In the genomic region with DNA sequence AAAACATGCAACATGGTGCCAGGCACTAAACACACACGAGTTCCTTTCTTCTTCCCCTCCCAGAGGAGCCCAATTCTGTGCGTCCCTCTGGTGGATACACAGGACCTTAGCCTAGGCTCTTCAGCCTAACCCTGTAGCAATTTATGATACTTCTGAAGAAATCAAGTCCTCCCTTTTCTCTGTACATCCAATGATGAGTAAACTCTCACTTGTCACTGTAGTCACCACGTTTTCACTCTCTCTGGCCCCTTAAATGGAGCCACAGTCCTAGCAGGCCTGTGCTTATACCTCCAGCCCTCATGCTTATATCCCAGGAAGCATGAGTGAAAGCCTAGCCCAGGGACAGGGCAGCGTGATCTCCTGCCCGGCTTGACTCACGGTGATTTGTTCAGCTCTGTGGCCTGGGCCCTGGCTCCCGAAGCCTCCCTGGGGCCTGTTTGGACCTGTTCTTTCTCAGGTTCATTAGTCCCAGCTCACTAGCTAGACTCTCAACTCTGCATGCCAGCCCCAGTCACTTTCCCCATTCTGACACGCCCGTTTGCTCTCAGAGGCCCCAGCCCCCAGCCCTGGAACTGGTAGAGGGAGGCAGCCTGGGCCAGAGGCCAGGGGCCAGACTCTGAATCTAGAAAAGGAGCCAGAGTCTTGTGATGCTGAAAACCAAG, we compare ENCODE assay signal across 10 cellular contexts. TPM values are rescaled to one million over a fixed set of nuclear protein-coding genes. Genes with fewer than 3 reads are reported as not detected.
DNase-seq lines count a peak whose midpoint lies in the region; ATAC-seq, FAIRE-seq and TF ChIP-seq lines count a peak whose summit lies in the region.
"Had no signal": no experiment of that assay in that cellular context is flagged by ENCODE, and none has a peak within 500 bp of the region (broad histone marks: within the 10 kb centered on the region; RNA-seq: fewer than 3 reads in every experiment).

No MANE protein-coding gene starts in this region.

- TF ChIP-seq CTCF in testis (IDR thresholded peaks at IDR 0.05), result no peak

- FAIRE-seq in small intestine (lab: Jason Lieb, UNC), result no peak

- no peak for ATAC-seq in HG03108 (IDR thresholded peaks at IDR 0.05; ENCODE audit: unreplicated experiment)
- ATAC-seq in HG02981 (IDR thresholded peaks at IDR 0.05; ENCODE audit: unreplicated experiment), result no peak

- H3K27me3 ChIP-seq in layer of hippocampus (ENCODE audit: control insufficient read depth, insufficient read depth, low read length), result no peaks in the 10 kb centered on the region
- H3K27me3 ChIP-seq in testis, result no peaks in the 10 kb centered on the region
- no peaks in the 10 kb centered on the region for H3K27me3 ChIP-seq in small intestine (ENCODE audit: control insufficient read depth in 2 of 2, insufficient read depth in 2 of 2, low read length in 2 of 2)

- H3K27ac ChIP-seq in layer of hippocampus (ENCODE audit: low read depth, low read length), result peak overlapping the region; percentile 93
- peak overlapping the region in 1 of 2 donors; percentile 70 for H3K27ac ChIP-seq in testis
- no peak overlapping the region for H3K27ac ChIP-seq in small intestine (ENCODE audit: low read depth in 1 of 2, low read length in 1 of 2)
- H3K27ac ChIP-seq: 22Rv1 had no signal

- no peaks in the 10 kb centered on the region for H3K9me3 ChIP-seq in testis
- H3K9me3 ChIP-seq in small intestine (ENCODE audit: control insufficient read depth, low read depth), result no peaks in the 10 kb centered on the region

- TF ChIP-seq POLR2A in testis (IDR thresholded peaks at IDR 0.05), result no peak

- DNase-seq in DMS 273 (lab: John Stamatoyannopoulos, UW; ENCODE audit: unreplicated experiment) (peak; percentile 38), DMS 273 treated with DMSO at 0.1 percent for 48 hours (lab: John Stamatoyannopoulos, UW) (no peak), amniotic epithelial cell (ENCODE audit: low read depth) (peak; percentile 41), testis (peak; percentile 25), small intestine (no peak)
- DNase-seq: activated CD8-positive, alpha-beta memory T cell treated with anti-CD3 and anti-CD28 coated beads, Interleukin-2, amount 50 U/mL, for 48 hours had no signal

- no peaks in the 10 kb centered on the region for H3K36me3 ChIP-seq in testis (ENCODE audit: low read depth, missing control alignments)
- no peaks in the 10 kb centered on the region for H3K36me3 ChIP-seq in small intestine (ENCODE audit: control insufficient read depth in 2 of 2, insufficient read depth in 2 of 2, low read length in 2 of 2)

- WGBS in testis, 2 donors, result 66 to 68% methylated on average over 9 of the region's 9 CpGs
- 55 to 70% (median 63%) methylated on average over 9 of the region's 9 CpGs for WGBS in small intestine, 3 donors

- intact Hi-C loops in testis (cut with DNase I; ENCODE audit: low total_unique reads), result no loop called here

- peaks cover 26% of the 10 kb centered on the region for H3K4me1 ChIP-seq in testis
- peaks cover 0 to 4% of the 10 kb centered on the region in 2 donors for H3K4me1 ChIP-seq in small intestine (ENCODE audit: control insufficient read depth in 2 of 2, insufficient read depth in 1 of 2, low read depth in 1 of 2, low read length in 1 of 2)

- H3K4me3 ChIP-seq in testis, result no peak overlapping the region
- H3K4me3 ChIP-seq in small intestine (ENCODE audit: low read depth in 1 of 2, low read length in 2 of 2), result no peak overlapping the region

RNA-seq across cellular contexts. Expression of a gene that starts 24.1 kb away (rescaled TPM):
- total RNA-seq in testis, result 10 to 100 TPM; 20.1 to 20.6 TPM
- polyA plus RNA-seq in testis (ENCODE audit: insufficient read depth, low read depth, low replicate concordance) (21.6 TPM), small intestine (10 to 100 TPM; 12.7 to 18.6 (median 15.6) TPM)

Comparison
In these comparisons a context has a peak if more than half of its experiments do, and no peak if none do; other contexts are left out.
1. DNase-seq: peak in DMS 273 (single experiment), amniotic epithelial cell (single experiment) and testis (single experiment); none in DMS 273 treated with DMSO at 0.1 percent for 48 hours (single experiment) and small intestine (single experiment).